ENCODE assay signal across 2 cellular contexts in the genomic region with DNA sequence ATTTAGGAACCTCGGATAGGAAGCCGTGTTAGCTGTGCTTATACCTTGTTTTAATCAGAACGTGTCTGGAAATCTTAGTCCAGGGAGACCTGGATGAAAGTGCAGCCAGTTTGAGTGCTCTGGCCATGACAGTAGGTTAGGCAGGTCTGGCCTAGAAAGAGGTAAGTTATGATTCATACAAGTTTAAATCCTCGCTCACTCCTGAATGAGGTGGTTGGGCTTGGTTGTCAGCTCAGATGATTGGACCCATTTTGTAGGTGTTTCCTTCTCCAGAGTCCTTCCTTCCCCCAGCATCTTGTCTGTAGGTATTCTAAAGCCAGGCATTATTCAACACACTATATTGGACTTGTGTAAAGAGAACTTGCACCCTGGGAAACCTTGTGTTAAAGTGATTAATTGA.
TF ChIP-seq lines count a peak whose summit lies in the region.

No MANE protein-coding gene starts in this region.

TF ChIP-seq in liver, 16 proteins besides CTCF, POLR2A, EP300 and RAD21 (continued from another document):
- no peak for TF ChIP-seq RXRA (IDR thresholded peaks at IDR 0.05)
- TF ChIP-seq, protein P1, sequence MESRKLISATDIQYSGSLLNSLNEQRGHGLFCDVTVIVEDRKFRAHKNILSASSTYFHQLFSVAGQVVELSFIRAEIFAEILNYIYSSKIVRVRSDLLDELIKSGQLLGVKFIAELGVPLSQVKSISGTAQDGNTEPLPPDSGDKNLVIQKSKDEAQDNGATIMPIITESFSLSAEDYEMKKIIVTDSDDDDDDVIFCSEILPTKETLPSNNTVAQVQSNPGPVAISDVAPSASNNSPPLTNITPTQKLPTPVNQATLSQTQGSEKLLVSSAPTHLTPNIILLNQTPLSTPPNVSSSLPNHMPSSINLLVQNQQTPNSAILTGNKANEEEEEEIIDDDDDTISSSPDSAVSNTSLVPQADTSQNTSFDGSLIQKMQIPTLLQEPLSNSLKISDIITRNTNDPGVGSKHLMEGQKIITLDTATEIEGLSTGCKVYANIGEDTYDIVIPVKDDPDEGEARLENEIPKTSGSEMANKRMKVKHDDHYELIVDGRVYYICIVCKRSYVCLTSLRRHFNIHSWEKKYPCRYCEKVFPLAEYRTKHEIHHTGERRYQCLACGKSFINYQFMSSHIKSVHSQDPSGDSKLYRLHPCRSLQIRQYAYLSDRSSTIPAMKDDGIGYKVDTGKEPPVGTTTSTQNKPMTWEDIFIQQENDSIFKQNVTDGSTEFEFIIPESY (IDR thresholded peaks at IDR 0.05), result no peak
- TF ChIP-seq NR2F2 (IDR thresholded peaks at IDR 0.05), result no peak
- TF ChIP-seq HNF4G (IDR thresholded peaks at IDR 0.05), result no peak
- TF ChIP-seq HNF4A (conservative IDR thresholded peaks at IDR 0.05), result no peak
- TF ChIP-seq YY1 (IDR thresholded peaks at IDR 0.05), result no peak
- TF ChIP-seq, protein P2, sequence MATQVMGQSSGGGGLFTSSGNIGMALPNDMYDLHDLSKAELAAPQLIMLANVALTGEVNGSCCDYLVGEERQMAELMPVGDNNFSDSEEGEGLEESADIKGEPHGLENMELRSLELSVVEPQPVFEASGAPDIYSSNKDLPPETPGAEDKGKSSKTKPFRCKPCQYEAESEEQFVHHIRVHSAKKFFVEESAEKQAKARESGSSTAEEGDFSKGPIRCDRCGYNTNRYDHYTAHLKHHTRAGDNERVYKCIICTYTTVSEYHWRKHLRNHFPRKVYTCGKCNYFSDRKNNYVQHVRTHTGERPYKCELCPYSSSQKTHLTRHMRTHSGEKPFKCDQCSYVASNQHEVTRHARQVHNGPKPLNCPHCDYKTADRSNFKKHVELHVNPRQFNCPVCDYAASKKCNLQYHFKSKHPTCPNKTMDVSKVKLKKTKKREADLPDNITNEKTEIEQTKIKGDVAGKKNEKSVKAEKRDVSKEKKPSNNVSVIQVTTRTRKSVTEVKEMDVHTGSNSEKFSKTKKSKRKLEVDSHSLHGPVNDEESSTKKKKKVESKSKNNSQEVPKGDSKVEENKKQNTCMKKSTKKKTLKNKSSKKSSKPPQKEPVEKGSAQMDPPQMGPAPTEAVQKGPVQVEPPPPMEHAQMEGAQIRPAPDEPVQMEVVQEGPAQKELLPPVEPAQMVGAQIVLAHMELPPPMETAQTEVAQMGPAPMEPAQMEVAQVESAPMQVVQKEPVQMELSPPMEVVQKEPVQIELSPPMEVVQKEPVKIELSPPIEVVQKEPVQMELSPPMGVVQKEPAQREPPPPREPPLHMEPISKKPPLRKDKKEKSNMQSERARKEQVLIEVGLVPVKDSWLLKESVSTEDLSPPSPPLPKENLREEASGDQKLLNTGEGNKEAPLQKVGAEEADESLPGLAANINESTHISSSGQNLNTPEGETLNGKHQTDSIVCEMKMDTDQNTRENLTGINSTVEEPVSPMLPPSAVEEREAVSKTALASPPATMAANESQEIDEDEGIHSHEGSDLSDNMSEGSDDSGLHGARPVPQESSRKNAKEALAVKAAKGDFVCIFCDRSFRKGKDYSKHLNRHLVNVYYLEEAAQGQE (IDR thresholded peaks at IDR 0.05), result no peak
- TF ChIP-seq GABPA (IDR thresholded peaks at IDR 0.05 in 1 of 2, conservative IDR thresholded peaks at IDR 0.05 in 1 of 2), result no peak
- TF ChIP-seq FOXA2 (IDR thresholded peaks at IDR 0.05), result no peak
- TF ChIP-seq FOXA1 (IDR thresholded peaks at IDR 0.05), result no peak
- TF ChIP-seq, protein P3, sequence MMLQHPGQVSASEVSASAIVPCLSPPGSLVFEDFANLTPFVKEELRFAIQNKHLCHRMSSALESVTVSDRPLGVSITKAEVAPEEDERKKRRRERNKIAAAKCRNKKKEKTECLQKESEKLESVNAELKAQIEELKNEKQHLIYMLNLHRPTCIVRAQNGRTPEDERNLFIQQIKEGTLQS (IDR thresholded peaks at IDR 0.05), result no peak
- TF ChIP-seq, protein P4, sequence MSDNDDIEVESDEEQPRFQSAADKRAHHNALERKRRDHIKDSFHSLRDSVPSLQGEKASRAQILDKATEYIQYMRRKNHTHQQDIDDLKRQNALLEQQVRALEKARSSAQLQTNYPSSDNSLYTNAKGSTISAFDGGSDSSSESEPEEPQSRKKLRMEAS (IDR thresholded peaks at IDR 0.05), result no peak
- no peak for TF ChIP-seq TAF1 (conservative IDR thresholded peaks at IDR 0.05)
- no peak for TF ChIP-seq EGR1 (IDR thresholded peaks at IDR 0.05; ENCODE audit: low read depth in 2 of 2)
- no peak for TF ChIP-seq SP1 (IDR thresholded peaks at IDR 0.05)

TF ChIP-seq in HepG2, 621 proteins besides CTCF, POLR2A, EP300 and RAD21 (continued from another document):
- TF ChIP-seq, protein P5, sequence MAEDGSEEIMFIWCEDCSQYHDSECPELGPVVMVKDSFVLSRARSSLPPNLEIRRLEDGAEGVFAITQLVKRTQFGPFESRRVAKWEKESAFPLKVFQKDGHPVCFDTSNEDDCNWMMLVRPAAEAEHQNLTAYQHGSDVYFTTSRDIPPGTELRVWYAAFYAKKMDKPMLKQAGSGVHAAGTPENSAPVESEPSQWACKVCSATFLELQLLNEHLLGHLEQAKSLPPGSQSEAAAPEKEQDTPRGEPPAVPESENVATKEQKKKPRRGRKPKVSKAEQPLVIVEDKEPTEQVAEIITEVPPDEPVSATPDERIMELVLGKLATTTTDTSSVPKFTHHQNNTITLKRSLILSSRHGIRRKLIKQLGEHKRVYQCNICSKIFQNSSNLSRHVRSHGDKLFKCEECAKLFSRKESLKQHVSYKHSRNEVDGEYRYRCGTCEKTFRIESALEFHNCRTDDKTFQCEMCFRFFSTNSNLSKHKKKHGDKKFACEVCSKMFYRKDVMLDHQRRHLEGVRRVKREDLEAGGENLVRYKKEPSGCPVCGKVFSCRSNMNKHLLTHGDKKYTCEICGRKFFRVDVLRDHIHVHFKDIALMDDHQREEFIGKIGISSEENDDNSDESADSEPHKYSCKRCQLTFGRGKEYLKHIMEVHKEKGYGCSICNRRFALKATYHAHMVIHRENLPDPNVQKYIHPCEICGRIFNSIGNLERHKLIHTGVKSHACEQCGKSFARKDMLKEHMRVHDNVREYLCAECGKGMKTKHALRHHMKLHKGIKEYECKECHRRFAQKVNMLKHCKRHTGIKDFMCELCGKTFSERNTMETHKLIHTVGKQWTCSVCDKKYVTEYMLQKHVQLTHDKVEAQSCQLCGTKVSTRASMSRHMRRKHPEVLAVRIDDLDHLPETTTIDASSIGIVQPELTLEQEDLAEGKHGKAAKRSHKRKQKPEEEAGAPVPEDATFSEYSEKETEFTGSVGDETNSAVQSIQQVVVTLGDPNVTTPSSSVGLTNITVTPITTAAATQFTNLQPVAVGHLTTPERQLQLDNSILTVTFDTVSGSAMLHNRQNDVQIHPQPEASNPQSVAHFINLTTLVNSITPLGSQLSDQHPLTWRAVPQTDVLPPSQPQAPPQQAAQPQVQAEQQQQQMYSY (CRISPR knock-in tag; IDR thresholded peaks at IDR 0.05), result no peak
- TF ChIP-seq, protein P6, sequence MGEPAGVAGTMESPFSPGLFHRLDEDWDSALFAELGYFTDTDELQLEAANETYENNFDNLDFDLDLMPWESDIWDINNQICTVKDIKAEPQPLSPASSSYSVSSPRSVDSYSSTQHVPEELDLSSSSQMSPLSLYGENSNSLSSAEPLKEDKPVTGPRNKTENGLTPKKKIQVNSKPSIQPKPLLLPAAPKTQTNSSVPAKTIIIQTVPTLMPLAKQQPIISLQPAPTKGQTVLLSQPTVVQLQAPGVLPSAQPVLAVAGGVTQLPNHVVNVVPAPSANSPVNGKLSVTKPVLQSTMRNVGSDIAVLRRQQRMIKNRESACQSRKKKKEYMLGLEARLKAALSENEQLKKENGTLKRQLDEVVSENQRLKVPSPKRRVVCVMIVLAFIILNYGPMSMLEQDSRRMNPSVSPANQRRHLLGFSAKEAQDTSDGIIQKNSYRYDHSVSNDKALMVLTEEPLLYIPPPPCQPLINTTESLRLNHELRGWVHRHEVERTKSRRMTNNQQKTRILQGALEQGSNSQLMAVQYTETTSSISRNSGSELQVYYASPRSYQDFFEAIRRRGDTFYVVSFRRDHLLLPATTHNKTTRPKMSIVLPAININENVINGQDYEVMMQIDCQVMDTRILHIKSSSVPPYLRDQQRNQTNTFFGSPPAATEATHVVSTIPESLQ (CRISPR knock-in tag; conservative IDR thresholded peaks at IDR 0.05), result no peak
- TF ChIP-seq ZNF607 (CRISPR knock-in tag; IDR thresholded peaks at IDR 0.05; ENCODE audit: borderline replicate concordance) (no peak), KLF15 (CRISPR knock-in tag; IDR thresholded peaks at IDR 0.05; ENCODE audit: borderline replicate concordance) (no peak), ZNF274 (CRISPR knock-in tag; IDR thresholded peaks at IDR 0.05) (no peak), SRSF9 (IDR thresholded peaks at IDR 0.05; ENCODE audit: borderline replicate concordance, insufficient read depth, low read depth, low read length, poor library complexity, severe bottlenecking) (no peak)
- TF ChIP-seq, protein P7, sequence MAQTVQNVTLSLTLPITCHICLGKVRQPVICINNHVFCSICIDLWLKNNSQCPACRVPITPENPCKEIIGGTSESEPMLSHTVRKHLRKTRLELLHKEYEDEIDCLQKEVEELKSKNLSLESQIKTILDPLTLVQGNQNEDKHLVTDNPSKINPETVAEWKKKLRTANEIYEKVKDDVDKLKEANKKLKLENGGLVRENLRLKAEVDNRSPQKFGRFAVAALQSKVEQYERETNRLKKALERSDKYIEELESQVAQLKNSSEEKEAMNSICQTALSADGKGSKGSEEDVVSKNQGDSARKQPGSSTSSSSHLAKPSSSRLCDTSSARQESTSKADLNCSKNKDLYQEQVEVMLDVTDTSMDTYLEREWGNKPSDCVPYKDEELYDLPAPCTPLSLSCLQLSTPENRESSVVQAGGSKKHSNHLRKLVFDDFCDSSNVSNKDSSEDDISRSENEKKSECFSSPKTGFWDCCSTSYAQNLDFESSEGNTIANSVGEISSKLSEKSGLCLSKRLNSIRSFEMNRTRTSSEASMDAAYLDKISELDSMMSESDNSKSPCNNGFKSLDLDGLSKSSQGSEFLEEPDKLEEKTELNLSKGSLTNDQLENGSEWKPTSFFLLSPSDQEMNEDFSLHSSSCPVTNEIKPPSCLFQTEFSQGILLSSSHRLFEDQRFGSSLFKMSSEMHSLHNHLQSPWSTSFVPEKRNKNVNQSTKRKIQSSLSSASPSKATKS (CRISPR knock-in tag; IDR thresholded peaks at IDR 0.05), result no peak
